1 cellular context compared by ENCODE assay signal in genomic region chr2:86201951-86202692, GRCh38.
TF ChIP-seq lines count a peak whose summit lies in the region.

No MANE protein-coding gene starts in this region.

TF ChIP-seq in GM12878, 131 proteins besides CTCF, POLR2A, EP300 and RAD21 (continued from another document):
- TF ChIP-seq ZBTB33 (IDR thresholded peaks at IDR 0.05): no peak
- TF ChIP-seq REST (IDR thresholded peaks at IDR 0.05; ENCODE audit: low read depth, low read length): no peak
- no peak for TF ChIP-seq ZNF384 (IDR thresholded peaks at IDR 0.05; ENCODE audit: borderline replicate concordance, low read depth, low read length)
- TF ChIP-seq POU2F2 (IDR thresholded peaks at IDR 0.05; ENCODE audit: borderline replicate concordance, low read depth, low read length): no peak
- no peak for TF ChIP-seq HCFC1 (IDR thresholded peaks at IDR 0.05; ENCODE audit: low read length)
- TF ChIP-seq RFX5 (IDR thresholded peaks at IDR 0.05; ENCODE audit: low read depth, low read length): no peak
- no peak for TF ChIP-seq ATF3 (IDR thresholded peaks at IDR 0.05; ENCODE audit: borderline replicate concordance, extremely low read depth, low read depth, low read length)
- no peak for TF ChIP-seq HDAC6 (IDR thresholded peaks at IDR 0.05; ENCODE audit: unreplicated experiment)
- TF ChIP-seq CHD4 (IDR thresholded peaks at IDR 0.05): no peak
- TF ChIP-seq ETV6 (conservative IDR thresholded peaks at IDR 0.05 in 1 of 2, IDR thresholded peaks at IDR 0.05 in 1 of 2; ENCODE audit: borderline replicate concordance in 1 of 2, low read depth in 1 of 2): no peak
- TF ChIP-seq EED (IDR thresholded peaks at IDR 0.05; ENCODE audit: low read depth): no peak
- TF ChIP-seq EZH2 (IDR thresholded peaks at IDR 0.05; ENCODE audit: borderline replicate concordance, control insufficient read depth, low read depth, low read length): no peak
- TF ChIP-seq MEF2B (IDR thresholded peaks at IDR 0.05; ENCODE audit: partially characterized antibody, poor library complexity, severe bottlenecking): no peak
- TF ChIP-seq ZBED1 (IDR thresholded peaks at IDR 0.05; ENCODE audit: borderline replicate concordance): no peak
- TF ChIP-seq ZNF217 (IDR thresholded peaks at IDR 0.05): no peak
- no peak for TF ChIP-seq MEF2A (IDR thresholded peaks at IDR 0.05; ENCODE audit: insufficient read depth, low read depth, low read length)
TF ChIP-seq in GM12878: peak in this region for 0.
